ENCODE assay signal across 12 cellular contexts in the genomic region with DNA sequence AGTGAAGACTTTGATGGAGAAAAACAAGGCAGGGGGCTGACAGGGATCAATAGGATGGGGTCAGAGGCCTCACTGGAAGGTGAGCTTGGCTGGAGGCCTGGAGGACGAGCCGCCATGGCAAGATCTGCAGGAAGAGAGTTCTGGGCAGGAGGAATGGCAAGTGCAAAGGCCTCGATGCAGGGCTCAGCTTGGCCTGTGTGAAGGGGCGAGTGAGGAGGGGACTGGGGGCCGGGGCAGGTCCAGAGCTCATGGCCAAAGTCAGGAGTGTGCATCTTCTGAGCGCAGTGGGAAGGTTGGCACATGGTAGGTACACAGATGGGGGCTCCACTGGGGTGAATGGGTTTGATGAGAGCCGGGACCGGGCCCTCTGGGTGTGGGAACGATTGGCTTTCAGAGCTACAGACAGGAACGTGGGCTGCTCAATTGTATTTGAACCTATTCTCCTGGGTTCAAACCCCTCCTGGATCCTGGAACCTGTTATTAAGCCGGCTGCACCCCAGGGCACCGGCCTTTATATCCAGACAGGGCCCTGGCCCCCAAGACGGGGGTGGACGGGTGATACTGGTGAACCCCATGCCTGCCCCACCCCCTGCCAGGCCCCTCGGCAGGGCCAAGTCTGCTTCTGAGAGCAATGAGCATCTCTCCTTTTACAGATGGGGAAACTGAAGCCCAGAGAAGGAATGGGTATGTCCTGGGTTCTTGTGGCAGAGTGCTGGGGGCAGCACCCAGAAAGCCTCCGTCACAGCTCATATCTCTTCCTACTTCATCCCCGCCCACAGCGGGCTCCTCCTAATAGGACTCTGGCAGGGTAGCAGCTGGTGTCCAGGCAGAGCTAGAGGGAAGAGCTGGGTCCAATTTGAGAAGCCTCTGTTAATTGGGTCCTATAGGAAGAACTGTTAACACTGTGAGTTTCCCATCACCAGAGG.
DNase-seq lines count a peak whose midpoint lies in the region; ATAC-seq and TF ChIP-seq lines count a peak whose summit lies in the region.
"Had no signal": no experiment of that assay in that cellular context is flagged by ENCODE, and none has a peak within 500 bp of the region (broad histone marks: within the 10 kb centered on the region; RNA-seq: fewer than 3 reads in every experiment).

No MANE protein-coding gene starts in this region.

- H3K4me1 ChIP-seq in testis, result peaks cover 19% of the 10 kb centered on the region

- peak; percentile 14 for ATAC-seq in left lobe of liver
- ATAC-seq in HG03378 (IDR thresholded peaks at IDR 0.05; ENCODE audit: unreplicated experiment), result no peak
- ATAC-seq: activated T-cell treated with anti-CD3 and anti-CD28 coated beads, Interleukin-2, amount 50 U/mL, for 4 hours had no signal

- TF ChIP-seq POLR2A in testis (IDR thresholded peaks at IDR 0.05), result no peak

- no peak for TF ChIP-seq CTCF in testis (IDR thresholded peaks at IDR 0.05)

- H3K9me3 ChIP-seq in testis, result no peaks in the 10 kb centered on the region
- H3K9me3 ChIP-seq: heart left ventricle had no signal

- 75 to 86% (median 79%) methylated on average over 18 of the region's 18 CpGs for WGBS in adipose tissue, 3 donors
- 74 to 81% methylated on average over 14 to 18 of the region's 18 CpGs for WGBS in testis, 2 donors

- no peaks in the 10 kb centered on the region for H3K27me3 ChIP-seq in testis
- H3K27me3 ChIP-seq: heart left ventricle had no signal

- no peaks in the 10 kb centered on the region for H3K36me3 ChIP-seq in testis (ENCODE audit: low read depth, missing control alignments)
- H3K36me3 ChIP-seq: heart left ventricle had no signal

- intact Hi-C loops in testis (cut with DNase I; ENCODE audit: low total_unique reads), result no loop called here

- peak overlapping the region; percentile 52 for H3K27ac ChIP-seq in adipose tissue (ENCODE audit: low read depth, low read length)
- H3K27ac ChIP-seq in testis, result peak overlapping the region in 1 of 2 donors; percentile 81

- no peak overlapping the region for H3K4me3 ChIP-seq in testis
- H3K4me3 ChIP-seq: heart left ventricle had no signal

- DNase-seq in NCI-H2227 (lab: John Stamatoyannopoulos, UW; ENCODE audit: unreplicated experiment), result peak; percentile 13
- DNase-seq in NCI-H2227 treated with DMSO at 0.1 percent for 48 hours (lab: John Stamatoyannopoulos, UW), result no peak
- no peak for DNase-seq in left lobe of liver (ENCODE audit: low spot score)
- peak; percentile 76 for DNase-seq in testis
- no peak for DNase-seq in dermis blood vessel endothelial cell
- DNase-seq in cortex of kidney (lab: John Stamatoyannopoulos, UW), result no peak
- DNase-seq: ACHN; activated T-cell treated with anti-CD3 and anti-CD28 coated beads, Interleukin-2, amount 50 U/mL, for 4 hours; H7 had no signal

Comparison
In these comparisons a context has a peak if more than half of its experiments do, and no peak if none do; other contexts are left out.
1. DNase-seq: peak in NCI-H2227 (single experiment) and testis (single experiment); none in NCI-H2227 treated with DMSO at 0.1 percent for 48 hours (single experiment), left lobe of liver (single experiment), dermis blood vessel endothelial cell (single experiment) and cortex of kidney (single experiment).